9 cellular contexts compared by ENCODE assay signal in genomic region chr22:37428649-37429586, GRCh38. TPM values are rescaled to one million over a fixed set of nuclear protein-coding genes. Genes with fewer than 3 reads are reported as not detected.
A peak's percentile ranks its signal among the peaks of the same experiment; 100 is the strongest.
DNase-seq lines count a peak whose midpoint lies in the region; ATAC-seq and TF ChIP-seq lines count a peak whose summit lies in the region.
"Had no signal": no experiment of that assay in that cellular context is flagged by ENCODE, and none has a peak within 500 bp of the region (broad histone marks: within the 10 kb centered on the region; RNA-seq: fewer than 3 reads in every experiment).

No MANE protein-coding gene starts in this region.

- H3K4me2 ChIP-seq in MM.1S (ENCODE audit: low read depth, low read length) = no peak overlapping the region

- peaks cover 97% of the 10 kb centered on the region for H3K27me3 ChIP-seq in MM.1S (replicated peaks; ENCODE audit: insufficient read depth, low read length)
- peaks cover 100% of the 10 kb centered on the region for H3K27me3 ChIP-seq in gastroesophageal sphincter

- peaks cover 11 to 32% (median 25%) of the 10 kb centered on the region in 4 donors for H3K4me1 Mint-ChIP-seq in naive thymus-derived CD8-positive, alpha-beta T cell
- H3K4me1 Mint-ChIP-seq in type B pancreatic cell (ENCODE audit: unreplicated experiment) = peaks cover 25% of the 10 kb centered on the region

- peaks cover 0 to 3% (median 0%) of the 10 kb centered on the region in 9 donors for H3K9me3 Mint-ChIP-seq in naive thymus-derived CD8-positive, alpha-beta T cell
- peaks cover 4% of the 10 kb centered on the region for H3K9me3 Mint-ChIP-seq in type B pancreatic cell

- H3K4me3 Mint-ChIP-seq in naive thymus-derived CD8-positive, alpha-beta T cell = peak overlapping the region; percentile 17 to 63 (median 53)
- H3K4me3 Mint-ChIP-seq in type B pancreatic cell = peak overlapping the region; percentile 61
- H3K4me3 Mint-ChIP-seq: T-helper 1 cell treated with Interleukin-12 subunit alpha and Interleukin-12 subunit beta and Interleukin-4 antibody, amounts not matched to agents 30 μg/mL and 1 μg/mL, for 36 hours had no signal

- no peak for TF ChIP-seq EP300 in gastroesophageal sphincter (IDR thresholded peaks at IDR 0.05)

- H3K9ac ChIP-seq in MM.1S (ENCODE audit: low read length) = no peak overlapping the region

- H3K9me3 ChIP-seq in MM.1S (replicated peaks; ENCODE audit: insufficient read depth, low read length) = no peaks in the 10 kb centered on the region
- H3K9me3 ChIP-seq in gastroesophageal sphincter = peaks cover 0 to 10% (median 0%) of the 10 kb centered on the region in 3 donors

- H3K36me3 ChIP-seq in MM.1S (replicated peaks; ENCODE audit: insufficient read depth, low read length) (no peaks in the 10 kb centered on the region), gastroesophageal sphincter (no peaks in the 10 kb centered on the region)

- peaks cover 25 to 63% (median 48%) of the 10 kb centered on the region in 5 donors for H3K27me3 Mint-ChIP-seq in naive thymus-derived CD8-positive, alpha-beta T cell
- peaks cover 82% of the 10 kb centered on the region for H3K27me3 Mint-ChIP-seq in type B pancreatic cell

- peak; percentile 79 for DNase-seq in ELF-1 (ENCODE audit: low read depth, low spot score)
- DNase-seq in MM.1S = peak; percentile 33
- DNase-seq in activated CD4-positive, alpha-beta T cell treated with anti-CD3 and anti-CD28 coated beads for 48 hours = peak; percentile 67
- DNase-seq in dermis microvascular lymphatic vessel endothelial cell (ENCODE audit: low read depth in 2 of 2) = peak; percentile 14 to 54
- DNase-seq in naive thymus-derived CD8-positive, alpha-beta T cell = peak; percentile 33 to 78 (median 60)
- no peak for DNase-seq in type B pancreatic cell (ENCODE audit: extremely low spot score, unreplicated experiment)

- 31 to 33% methylated on average over 8 to 11 of the region's 15 CpGs for WGBS in gastroesophageal sphincter (ENCODE audit: low coverage in 1 of 2), 2 donors

- TF ChIP-seq CTCF in MM.1S (IDR thresholded peaks at IDR 0.05; ENCODE audit: low read length) (peak; percentile 80), type B pancreatic cell (conservative IDR thresholded peaks at IDR 0.05) (peak; percentile 87), gastroesophageal sphincter (IDR thresholded peaks at IDR 0.05) (peak in 2 of 4 experiments; percentile 41 to 53)

- H3K4me3 ChIP-seq in MM.1S (ENCODE audit: low read length) (no peak overlapping the region), gastroesophageal sphincter (no peak overlapping the region)

- POLR2A ChIA-PET in naive thymus-derived CD8-positive, alpha-beta T cell (lab: Charles Lee) = interaction anchor here (0.7 to 3.2 kb wide), 7 partner anchors 110 to 161 kb away, joined by 3 to 18 read pairs (median 3); no protein-coding TSS in a partner anchor

- ATAC-seq in naive thymus-derived CD8-positive, alpha-beta T cell = peak; percentile 64 to 74
- no peak for ATAC-seq in gastroesophageal sphincter
- ATAC-seq in HG03442 (IDR thresholded peaks at IDR 0.05; ENCODE audit: unreplicated experiment) = no peak

- H3K9me2 ChIP-seq in MM.1S (replicated peaks; ENCODE audit: insufficient read depth, low read length) = no peaks in the 10 kb centered on the region

- no peaks in the 10 kb centered on the region for H3F3A ChIP-seq in MM.1S (ENCODE audit: insufficient read depth, low read length)

- no peak overlapping the region for H2AFZ ChIP-seq in MM.1S (ENCODE audit: low read length)

- H3K27ac Mint-ChIP-seq in naive thymus-derived CD8-positive, alpha-beta T cell = peak overlapping the region in 2 of 10 donors; percentile 19 to 28
- no peak overlapping the region for H3K27ac Mint-ChIP-seq in type B pancreatic cell
- H3K27ac Mint-ChIP-seq: T-helper 1 cell treated with Interleukin-12 subunit alpha and Interleukin-12 subunit beta and Interleukin-4 antibody, amounts not matched to agents 30 μg/mL and 1 μg/mL, for 36 hours had no signal

- no peaks in the 10 kb centered on the region for H3K36me3 Mint-ChIP-seq in naive thymus-derived CD8-positive, alpha-beta T cell
- H3K36me3 Mint-ChIP-seq in type B pancreatic cell = no peaks in the 10 kb centered on the region

- H4K20me1 ChIP-seq in MM.1S (ENCODE audit: insufficient read depth, low read length) = no peaks in the 10 kb centered on the region

- H3K79me2 ChIP-seq in MM.1S (ENCODE audit: low read length) = no peaks in the 10 kb centered on the region

- H3K4me1 ChIP-seq in MM.1S (ENCODE audit: low read length) = no peaks in the 10 kb centered on the region
- H3K4me1 ChIP-seq in gastroesophageal sphincter = peaks cover 0 to 18% (median 3%) of the 10 kb centered on the region in 3 donors

- H3K27ac ChIP-seq in MM.1S (ENCODE audit: low read length) (no peak overlapping the region), gastroesophageal sphincter (no peak overlapping the region)

- no peak for TF ChIP-seq POLR2A in gastroesophageal sphincter (IDR thresholded peaks at IDR 0.05)

RNA-seq across cellular contexts. Expression of gene ELFN2, which starts 1.6 kb away (rescaled TPM):
- total RNA-seq in dermis microvascular lymphatic vessel endothelial cell (under 0.01 TPM in 2 replicates), type B pancreatic cell (ENCODE audit: low replicate concordance) (0.53 and 1.3 TPM in 2 replicates), gastroesophageal sphincter (under 1 TPM in 3 of 4 donors, not detected in 1; under 0.01 to 0.19 (median 0.16) TPM)
- total RNA-seq in naive thymus-derived CD8-positive, alpha-beta T cell = under 1 TPM; 0.55 to 0.88 TPM
- not detected for polyA plus RNA-seq in naive thymus-derived CD8-positive, alpha-beta T cell

RNA-seq across cellular contexts. Expression of gene MFNG, which starts 57.3 kb away (rescaled TPM):
- 97.7 and 197 TPM in 2 replicates for total RNA-seq in dermis microvascular lymphatic vessel endothelial cell
- total RNA-seq in naive thymus-derived CD8-positive, alpha-beta T cell = 100 to 1,000 TPM; 233 to 235 TPM
- 100 to 1,000 TPM; 290 to 401 (median 329) TPM for polyA plus RNA-seq in naive thymus-derived CD8-positive, alpha-beta T cell
- total RNA-seq in type B pancreatic cell (ENCODE audit: low replicate concordance) = 0.76 and 0.82 TPM in 2 replicates
- 10 to 100 TPM in 3 of 4 donors, 1 to 10 TPM in 1; 6.4 to 14.6 (median 12.1) TPM for total RNA-seq in gastroesophageal sphincter

Comparison
In these comparisons a context has a peak if more than half of its experiments do, and no peak if none do; other contexts are left out.
1. ATAC-seq: peak in naive thymus-derived CD8-positive, alpha-beta T cell (2 of 2); none in gastroesophageal sphincter (single experiment) and HG03442 (single experiment).